Comparison of ENCODE assay signal across 1 cellular context in genomic region chr4:87659247-87659931, GRCh38.
TF ChIP-seq lines count a peak whose summit lies in the region.

No MANE protein-coding gene starts in this region.

TF ChIP-seq in HepG2, 621 proteins besides CTCF, POLR2A, EP300 and RAD21:
- TF ChIP-seq TFDP1 (CRISPR knock-in tag; IDR thresholded peaks at IDR 0.05; ENCODE audit: borderline replicate concordance) = no peak
- no peak for TF ChIP-seq ZNF510 (CRISPR knock-in tag; IDR thresholded peaks at IDR 0.05; ENCODE audit: low read depth)
- TF ChIP-seq ZNF788 (CRISPR knock-in tag; IDR thresholded peaks at IDR 0.05; ENCODE audit: borderline replicate concordance) = no peak
- TF ChIP-seq TBL1XR1 (IDR thresholded peaks at IDR 0.05; ENCODE audit: borderline replicate concordance, low read length, partially characterized antibody) = no peak
- no peak for TF ChIP-seq PAWR (CRISPR knock-in tag; IDR thresholded peaks at IDR 0.05; ENCODE audit: borderline replicate concordance)
- TF ChIP-seq ZNF850 (CRISPR knock-in tag; conservative IDR thresholded peaks at IDR 0.05) = no peak
- TF ChIP-seq RBM22 (optimal IDR thresholded peaks at IDR 0.05; ENCODE audit: low read length) = no peak
- no peak for TF ChIP-seq THYN1 (CRISPR knock-in tag; IDR thresholded peaks at IDR 0.05; ENCODE audit: borderline replicate concordance, low read depth)
- no peak for TF ChIP-seq TOE1 (CRISPR knock-in tag; IDR thresholded peaks at IDR 0.05)
- no peak for TF ChIP-seq CREB1 (IDR thresholded peaks at IDR 0.05)
- no peak for TF ChIP-seq CREB1 (CRISPR knock-in tag; IDR thresholded peaks at IDR 0.05)
- TF ChIP-seq ZNF598 (CRISPR knock-in tag; IDR thresholded peaks at IDR 0.05; ENCODE audit: borderline replicate concordance) = no peak
- no peak for TF ChIP-seq CERS6 (CRISPR knock-in tag; IDR thresholded peaks at IDR 0.05)
- no peak for TF ChIP-seq HOXD1 (CRISPR knock-in tag; IDR thresholded peaks at IDR 0.05)
- TF ChIP-seq GTF2F1 (IDR thresholded peaks at IDR 0.05; ENCODE audit: low read length) = no peak
- no peak for TF ChIP-seq ZNF12 (CRISPR knock-in tag; IDR thresholded peaks at IDR 0.05)
- no peak for TF ChIP-seq HOXA9 (CRISPR knock-in tag; IDR thresholded peaks at IDR 0.05; ENCODE audit: borderline replicate concordance)
